Comparison of ENCODE assay signal across 1 cellular context in the genomic region with DNA sequence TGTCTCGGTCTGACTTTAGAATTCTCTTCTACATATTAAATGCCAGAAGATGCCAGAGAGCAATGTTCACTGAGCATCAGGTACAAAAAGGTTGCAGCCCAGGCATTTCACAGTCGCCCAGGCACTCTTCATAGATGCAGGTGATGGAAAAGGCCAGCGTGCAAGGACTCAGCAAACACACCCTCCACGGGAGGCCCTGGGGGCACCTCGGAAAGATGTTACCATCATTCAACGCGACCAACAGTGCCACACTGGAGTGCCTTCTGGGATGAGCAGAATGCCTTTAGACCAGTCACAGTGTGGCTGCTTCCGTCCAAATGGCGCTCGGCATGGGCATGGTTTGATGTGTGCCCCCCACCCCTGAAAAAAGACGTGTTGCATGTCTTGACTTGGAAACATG.
TF ChIP-seq lines count a peak whose summit lies in the region.

No MANE protein-coding gene starts in this region.

TF ChIP-seq in SK-N-SH treated with all-trans-retinoic acid at 6 μM for 48 hours, 23 proteins besides CTCF, POLR2A, EP300 and RAD21 (continued from another document):
- TF ChIP-seq ZFP3 (CRISPR knock-in tag; IDR thresholded peaks at IDR 0.05) (no peak), CSDC2 (CRISPR knock-in tag; IDR thresholded peaks at IDR 0.05) (no peak), SNAI2 (CRISPR knock-in tag; IDR thresholded peaks at IDR 0.05) (no peak)
TF ChIP-seq in SK-N-SH treated with all-trans-retinoic acid at 6 μM for 48 hours: peak in this region for 0.
